Comparison of ENCODE assay signal across 22 cellular contexts in the genomic region with DNA sequence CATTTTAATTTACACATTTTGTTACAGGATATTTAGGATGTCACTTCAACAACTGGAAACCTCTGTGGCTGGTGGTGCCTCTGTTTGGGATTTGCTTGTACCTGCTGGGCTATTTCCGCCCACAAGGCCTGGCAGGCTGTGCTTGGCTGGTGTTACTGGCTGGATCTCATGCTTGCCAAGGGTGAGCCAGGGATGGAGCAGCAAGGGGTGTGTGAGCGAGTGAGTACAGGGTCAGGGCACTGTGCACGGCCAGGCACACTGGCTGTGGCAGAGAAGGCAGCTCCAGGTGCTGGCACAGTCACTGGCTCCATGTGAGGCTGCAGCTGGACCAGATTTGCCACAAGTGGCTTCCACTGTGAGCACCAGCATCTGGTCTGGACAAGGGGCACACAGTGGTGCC.
"Had no signal": no experiment of that assay in that cellular context is flagged by ENCODE, and none has a peak within 500 bp of the region (broad histone marks: within the 10 kb centered on the region; RNA-seq: fewer than 3 reads in every experiment).

No MANE protein-coding gene starts in this region.

- H3K9me3 ChIP-seq: esophagus muscularis mucosa, sigmoid colon, testis, vagina had no signal

- H3K27ac ChIP-seq: breast epithelium, coronary artery, esophagus muscularis mucosa, sigmoid colon, testis, vagina, VCaP had no signal

- H3K36me3 Mint-ChIP-seq: activated naive CD8-positive, alpha-beta T cell treated with anti-CD3 and anti-CD28 coated beads for 36 hours; mesothelial cell of epicardium; T-cell had no signal

- H3K4me1 ChIP-seq: breast epithelium, esophagus muscularis mucosa, sigmoid colon, testis, vagina had no signal

- H3K4me3 Mint-ChIP-seq: activated naive CD8-positive, alpha-beta T cell treated with anti-CD3 and anti-CD28 coated beads for 36 hours; mesothelial cell of epicardium; nephron; T-cell; T-helper 2 cell treated with Interferon-gamma antibody and Interleukin-4, amounts not matched to agents 5 μg/mL and 100 μg/mL, for 36 hours had no signal

- H3K4me3 ChIP-seq: breast epithelium, coronary artery, esophagus muscularis mucosa, sigmoid colon, testis, vagina had no signal

- FAIRE-seq: islet of Langerhans had no signal

- H3K36me3 ChIP-seq: breast epithelium, esophagus muscularis mucosa, sigmoid colon, vagina had no signal

- H3K27me3 ChIP-seq: breast epithelium, esophagus muscularis mucosa, sigmoid colon, testis, vagina had no signal

- H3K27ac Mint-ChIP-seq: activated naive CD8-positive, alpha-beta T cell treated with anti-CD3 and anti-CD28 coated beads for 36 hours; mesothelial cell of epicardium; nephron; T-cell; T-helper 2 cell treated with Interferon-gamma antibody and Interleukin-4, amounts not matched to agents 5 μg/mL and 100 μg/mL, for 36 hours had no signal

- H3K27me3 Mint-ChIP-seq: activated naive CD8-positive, alpha-beta T cell treated with anti-CD3 and anti-CD28 coated beads for 36 hours; T-cell had no signal

- H3K4me1 Mint-ChIP-seq: activated naive CD8-positive, alpha-beta T cell treated with anti-CD3 and anti-CD28 coated beads for 36 hours; mesothelial cell of epicardium; nephron had no signal

- H3K9me3 Mint-ChIP-seq: activated naive CD8-positive, alpha-beta T cell treated with anti-CD3 and anti-CD28 coated beads for 36 hours; mesothelial cell of epicardium; nephron had no signal

- DNase-seq: activated CD4-positive, alpha-beta T cell treated with anti-CD3 and anti-CD28 coated beads for 1 hour; activated CD4-positive, alpha-beta T cell treated with anti-CD3 and anti-CD28 coated beads, Interleukin-2, amount 50 U/mL, for 1 hour; activated naive CD8-positive, alpha-beta T cell treated with anti-CD3 and anti-CD28 coated beads for 36 hours; activated T-cell treated with anti-CD3 and anti-CD28 coated beads, Interleukin-2, amount 50 U/mL, for 1 hour; glutamatergic neuron; nucleus accumbens; sigmoid colon; stimulated activated CD4-positive, alpha-beta T cell treated with anti-CD3 and anti-CD28 coated beads, Interleukin-2, amount 100 ng/mL, for 48 hours; stimulated activated CD8-positive, alpha-beta memory T cell treated with anti-CD3 and anti-CD28 coated beads, Interleukin-4, amount 100 ng/mL, for 48 hours; stimulated activated naive CD4-positive, alpha-beta T cell; T-cell; testis; trophoblast cell had no signal
